ENCODE assay signal across 9 cellular contexts in the genomic region with DNA sequence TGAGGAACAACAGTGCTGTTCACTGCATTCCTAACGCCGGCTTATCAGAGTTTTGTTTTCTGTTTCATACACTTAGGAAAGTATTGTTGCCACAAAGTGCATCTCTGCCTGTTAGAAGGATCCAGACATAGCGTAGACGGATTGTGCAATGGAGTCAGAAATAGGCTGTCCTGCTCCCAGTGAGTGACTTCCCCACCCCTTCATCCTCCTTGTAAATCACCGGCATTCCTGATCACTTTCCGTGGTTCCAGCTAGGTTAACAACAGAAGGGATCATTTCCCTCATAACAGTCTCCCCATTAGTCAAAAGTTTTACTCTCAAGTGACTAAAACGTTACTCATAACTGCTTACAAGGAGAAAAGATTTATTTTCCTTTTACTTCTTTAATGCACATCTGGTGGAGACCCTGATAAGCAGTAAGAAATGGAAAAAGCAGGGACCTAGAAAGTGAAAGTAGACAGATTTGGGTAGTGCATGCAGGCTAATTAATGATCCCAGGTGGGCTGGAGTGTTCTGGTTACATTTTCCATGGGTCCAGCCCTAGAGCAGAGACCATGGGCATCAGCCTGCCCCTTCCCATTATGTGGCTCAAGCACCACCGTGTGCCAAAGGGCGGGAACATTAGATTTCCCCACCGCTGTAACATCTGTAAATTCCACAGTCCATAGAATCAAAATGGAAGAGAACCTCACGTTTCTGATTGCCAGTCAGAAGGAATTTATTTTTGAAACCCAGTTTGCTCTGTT.
A peak's percentile ranks its signal among the peaks of the same experiment; 100 is the strongest.
DNase-seq lines count a peak whose midpoint lies in the region; TF ChIP-seq lines count a peak whose summit lies in the region.
"Had no signal": no experiment of that assay in that cellular context is flagged by ENCODE, and none has a peak within 500 bp of the region (broad histone marks: within the 10 kb centered on the region; RNA-seq: fewer than 3 reads in every experiment).

No MANE protein-coding gene starts in this region.

- no peak overlapping the region for H2AK5ac ChIP-seq in mesendoderm (ENCODE audit: low read length)

- H3K36me3 Mint-ChIP-seq in neural progenitor cell, result peaks cover 16% of the 10 kb centered on the region

- H3K56ac ChIP-seq in mesendoderm (ENCODE audit: low read length), result no peak overlapping the region

- H3K79me2 ChIP-seq in neural progenitor cell (ENCODE audit: low read depth) (peaks cover 100% of the 10 kb centered on the region), mesendoderm (ENCODE audit: control insufficient read depth, insufficient read depth, low read length) (peaks cover 20% of the 10 kb centered on the region)

- no peak for TF ChIP-seq CTCF in BE2C (IDR thresholded peaks at IDR 0.05; ENCODE audit: low read depth, low read length)
- TF ChIP-seq CTCF in epithelial cell of esophagus (IDR thresholded peaks at IDR 0.05; ENCODE audit: insufficient read depth, low read depth, low read length, missing control alignments), result no peak
- no peak for TF ChIP-seq CTCF in neural progenitor cell (IDR thresholded peaks at IDR 0.05)

- H3K9me3 Mint-ChIP-seq in neural progenitor cell, result peaks cover 4% of the 10 kb centered on the region

- H4K20me1 ChIP-seq in neural progenitor cell (ENCODE audit: low read depth), result peaks cover 99% of the 10 kb centered on the region

- no peak overlapping the region for H3K27ac Mint-ChIP-seq in neural progenitor cell

- H3K36me3 ChIP-seq in BE2C (no peaks in the 10 kb centered on the region), neural progenitor cell (no peaks in the 10 kb centered on the region), mesendoderm (ENCODE audit: control insufficient read depth, insufficient read depth, low read length) (no peaks in the 10 kb centered on the region)

- peaks cover 13% of the 10 kb centered on the region for H3F3A ChIP-seq in neural progenitor cell (ENCODE audit: low read depth)

- H2BK5ac ChIP-seq in mesendoderm (ENCODE audit: low read length), result no peak overlapping the region

- no peak overlapping the region for H2BK120ac ChIP-seq in mesendoderm (ENCODE audit: low read depth, low read length)

- H3K79me1 ChIP-seq in mesendoderm (ENCODE audit: low read length), result peaks cover 4% of the 10 kb centered on the region

- no peak overlapping the region for H2BK15ac ChIP-seq in mesendoderm (replicated peaks; ENCODE audit: low read depth)

- H3K9me3 ChIP-seq in BE2C (no peaks in the 10 kb centered on the region), neural progenitor cell (ENCODE audit: low read depth) (no peaks in the 10 kb centered on the region)

- no peaks in the 10 kb centered on the region; the same call in 1 of the 2 replicates for H3K4me1 ChIP-seq in BE2C
- H3K4me1 ChIP-seq in neural progenitor cell, result peaks cover 36% of the 10 kb centered on the region
- no peaks in the 10 kb centered on the region for H3K4me1 ChIP-seq in mesendoderm (ENCODE audit: control insufficient read depth, low read depth, low read length)

- H3K4me3 Mint-ChIP-seq in neural progenitor cell, result no peak overlapping the region

- no peak overlapping the region for H3K27ac ChIP-seq in neural progenitor cell
- no peak overlapping the region for H3K27ac ChIP-seq in mesendoderm (ENCODE audit: low read depth, low read length)

- no peak overlapping the region for H2AFZ ChIP-seq in neural progenitor cell (replicated peaks)

- WGBS in mesendoderm (ENCODE audit: extremely low coverage, insufficient coverage, low lambda C conversion rate), result no CpG with 5 or more reads among the region's 11 CpGs

- H3K4ac ChIP-seq in mesendoderm (ENCODE audit: low read depth, low read length), result no peak overlapping the region

- H3K27me3 ChIP-seq in BE2C, result no peaks in the 10 kb centered on the region
- no peaks in the 10 kb centered on the region for H3K27me3 ChIP-seq in neural progenitor cell
- no peaks in the 10 kb centered on the region for H3K27me3 ChIP-seq in mesendoderm (ENCODE audit: insufficient read depth, low read length, poor library complexity)

- peaks cover 47% of the 10 kb centered on the region for H3K4me1 Mint-ChIP-seq in neural progenitor cell

- peak overlapping the region; percentile 20 for H3K4me2 ChIP-seq in neural progenitor cell
- H3K4me2 ChIP-seq in mesendoderm (ENCODE audit: low read length), result no peak overlapping the region

- no peak overlapping the region for H3K18ac ChIP-seq in mesendoderm (ENCODE audit: low read length)

- no peak overlapping the region for H4K5ac ChIP-seq in mesendoderm (ENCODE audit: low read length)

- no peak overlapping the region for H4K8ac ChIP-seq in mesendoderm (ENCODE audit: low read depth, low read length)

- no peak overlapping the region for H3K23ac ChIP-seq in mesendoderm (ENCODE audit: low read length)

- peaks cover 6% of the 10 kb centered on the region for H3K27me3 Mint-ChIP-seq in neural progenitor cell (ENCODE audit: insufficient read depth, low read depth)

- H3K9ac ChIP-seq in neural progenitor cell (no peak overlapping the region), mesendoderm (ENCODE audit: low read length) (no peak overlapping the region)

- no peak for DNase-seq in BE2C
- DNase-seq in M059J (ENCODE audit: low read depth), result peak; percentile 78
- DNase-seq in epithelial cell of esophagus (ENCODE audit: low read depth), result peak; percentile 86
- DNase-seq in neural progenitor cell (ENCODE audit: low spot score), result no peak
- no peak for DNase-seq in mesendoderm
- DNase-seq in amygdala (lab: John Stamatoyannopoulos, UW), result no peak
- DNase-seq in activated T-cell treated with anti-CD3 and anti-CD28 coated beads, Interleukin-2, amount 50 U/mL, for 48 hours, result no peak
- no peak for DNase-seq in activated effector memory CD4-positive, alpha-beta T cell treated with anti-CD3 and anti-CD28 coated beads, Interleukin-2, amount 50 U/mL, for 16 hours
- DNase-seq: NCI-H446 treated with DMSO at 0.1 percent for 48 hours had no signal

- H3K4me3 ChIP-seq in BE2C (ENCODE audit: low read depth, low read length), result peak overlapping the region; percentile 49
- H3K4me3 ChIP-seq in epithelial cell of esophagus (ENCODE audit: low read length), result no peak overlapping the region
- H3K4me3 ChIP-seq in neural progenitor cell, result no peak overlapping the region
- no peak overlapping the region for H3K4me3 ChIP-seq in mesendoderm (ENCODE audit: low read length)

Comparison
In these comparisons a context has a peak if more than half of its experiments do, and no peak if none do; other contexts are left out.
1. DNase-seq: peak in M059J (single experiment) and epithelial cell of esophagus (single experiment); none in BE2C (single experiment), neural progenitor cell (single experiment), mesendoderm (single experiment), amygdala (0 of 56), activated T-cell treated with anti-CD3 and anti-CD28 coated beads, Interleukin-2, amount 50 U/mL, for 48 hours (0 of 2) and activated effector memory CD4-positive, alpha-beta T cell treated with anti-CD3 and anti-CD28 coated beads, Interleukin-2, amount 50 U/mL, for 16 hours (single experiment).